ENCODE assay signal across 23 cellular contexts in genomic region chr20:16710781-16711180, GRCh38. TPM values are rescaled to one million over a fixed set of nuclear protein-coding genes. Genes with fewer than 3 reads are reported as not detected.
DNase-seq lines count a peak whose midpoint lies in the region; ATAC-seq and TF ChIP-seq lines count a peak whose summit lies in the region.
"Had no signal": no experiment of that assay in that cellular context is flagged by ENCODE, and none has a peak within 500 bp of the region (broad histone marks: within the 10 kb centered on the region; RNA-seq: fewer than 3 reads in every experiment).

No MANE protein-coding gene starts in this region.

- peaks cover 0 to 3% of the 10 kb centered on the region in 2 donors for H3K36me3 Mint-ChIP-seq in activated T-cell treated with anti-CD3 and anti-CD28 coated beads, Interleukin-2, amount 50 U/mL, for 72 hours (ENCODE audit: insufficient read depth in 2 of 2)
- H3K36me3 Mint-ChIP-seq: activated naive CD8-positive, alpha-beta T cell had no signal

- peak; percentile 40 for DNase-seq in NOMO-1 treated with DMSO at 0.1 percent for 48 hours (lab: John Stamatoyannopoulos, UW; ENCODE audit: unreplicated experiment)
- no peak for DNase-seq in BE2C
- no peak for DNase-seq in NCI-H774 (lab: John Stamatoyannopoulos, UW)
- DNase-seq in middle frontal gyrus (ENCODE audit: extremely low spot score, low spot score), result no peak
- no peak for DNase-seq in activated T-cell treated with anti-CD3 and anti-CD28 coated beads, Interleukin-2, amount 50 U/mL, for 72 hours
- DNase-seq: activated CD4-positive, CD25-positive, alpha-beta regulatory T cell; C1 segment of cervical spinal cord; GDM1; heart left ventricle; IMR-90; lower lobe of right lung; MM.1S; NCI-H2029; NCI-H510A; upper lobe of left lung had no signal

- peaks cover 16% of the 10 kb centered on the region for H3K27me3 Mint-ChIP-seq in activated T-cell treated with anti-CD3 and anti-CD28 coated beads, Interleukin-2, amount 50 U/mL, for 72 hours (ENCODE audit: low read depth)

- H3K9me3 ChIP-seq in BE2C, result 0 out of 2 replicates have a peak, but pooled peaks cover 5% of the 10 kb centered on the region
- H3K9me3 ChIP-seq: heart left ventricle, lower lobe of right lung, upper lobe of left lung had no signal

- ATAC-seq in GM18505 (IDR thresholded peaks at IDR 0.05; ENCODE audit: unreplicated experiment), result peak; percentile 56
- peak; percentile 44 for ATAC-seq in GM21367 (IDR thresholded peaks at IDR 0.05; ENCODE audit: unreplicated experiment)
- peak; percentile 50 for ATAC-seq in HG03060 (IDR thresholded peaks at IDR 0.05; ENCODE audit: low read depth, unreplicated experiment)
- ATAC-seq in activated T-cell treated with anti-CD3 and anti-CD28 coated beads, Interleukin-2, amount 50 U/mL, for 72 hours (replicated peaks in 1 of 2), result no peak
- ATAC-seq: heart left ventricle, lower lobe of right lung had no signal

- TF ChIP-seq POLR2A in GM18505 (IDR thresholded peaks at IDR 0.05; ENCODE audit: borderline replicate concordance, extremely low read depth, insufficient read depth, insufficient read length), result no peak

- peaks cover 0 to 1% of the 10 kb centered on the region in 2 donors for H3K9me3 Mint-ChIP-seq in activated T-cell treated with anti-CD3 and anti-CD28 coated beads, Interleukin-2, amount 50 U/mL, for 72 hours

- no peak overlapping the region for H3K27ac Mint-ChIP-seq in activated T-cell treated with anti-CD3 and anti-CD28 coated beads, Interleukin-2, amount 50 U/mL, for 72 hours
- H3K27ac Mint-ChIP-seq: activated naive CD8-positive, alpha-beta T cell had no signal

- H3K4me1 Mint-ChIP-seq in activated T-cell treated with anti-CD3 and anti-CD28 coated beads, Interleukin-2, amount 50 U/mL, for 72 hours (ENCODE audit: low read depth), result peaks cover 24% of the 10 kb centered on the region

- no peaks in the 10 kb centered on the region for H3K27me3 ChIP-seq in BE2C
- H3K27me3 ChIP-seq: upper lobe of left lung had no signal

- no peak overlapping the region for H3K4me3 ChIP-seq in BE2C (ENCODE audit: low read depth, low read length)
- H3K4me3 ChIP-seq: heart left ventricle, lower lobe of right lung, upper lobe of left lung had no signal

- no peak overlapping the region for H3K4me3 Mint-ChIP-seq in activated T-cell treated with anti-CD3 and anti-CD28 coated beads, Interleukin-2, amount 50 U/mL, for 72 hours
- H3K4me3 Mint-ChIP-seq: activated naive CD8-positive, alpha-beta T cell had no signal

- TF ChIP-seq CTCF in BE2C (IDR thresholded peaks at IDR 0.05; ENCODE audit: low read depth, low read length), result no peak

- no peaks in the 10 kb centered on the region for H3K36me3 ChIP-seq in BE2C
- H3K36me3 ChIP-seq: heart left ventricle, lower lobe of right lung, upper lobe of left lung had no signal

- no peaks in the 10 kb centered on the region for H3K4me1 ChIP-seq in BE2C
- H3K4me1 ChIP-seq: lower lobe of right lung, parathyroid adenoma, upper lobe of left lung had no signal

RNA-seq across cellular contexts. Expression of gene SNRPB2, which starts 19.0 kb away (rescaled TPM):
- polyA plus RNA-seq in BE2C (2012; ENCODE audit: insufficient read depth, insufficient read length, low read depth), result 144 TPM
- total RNA-seq in activated T-cell treated with anti-CD3 and anti-CD28 coated beads, Interleukin-2, amount 50 U/mL, for 72 hours, result 10 to 100 TPM; 71.6 to 78.3 TPM

RNA-seq across cellular contexts. Expression of gene OTOR, which starts 37.4 kb away (rescaled TPM):
- 0.42 TPM for polyA plus RNA-seq in BE2C (2012; ENCODE audit: insufficient read depth, insufficient read length, low read depth)
- not detected for total RNA-seq in activated T-cell treated with anti-CD3 and anti-CD28 coated beads, Interleukin-2, amount 50 U/mL, for 72 hours
- total RNA-seq: A673; heart left ventricle; IMR-90; lower lobe of right lung; SK-MEL-5; T-helper 2 cell treated with Interferon-gamma antibody and Interleukin-4, amounts not matched to agents 100 ng/mL and 5 ng/mL, for 36 hours; upper lobe of left lung had no signal
- polyA plus RNA-seq: heart left ventricle, IMR-90 had no signal

Comparison
In these comparisons a context has a peak if more than half of its experiments do, and no peak if none do; other contexts are left out.
1. ATAC-seq: peak in GM18505 (single experiment), GM21367 (single experiment) and HG03060 (single experiment); none in activated T-cell treated with anti-CD3 and anti-CD28 coated beads, Interleukin-2, amount 50 U/mL, for 72 hours (0 of 2).